In genomic region chr11:85651118-85651517, GRCh38 we compare ENCODE assay signal across 1 cellular context.
TF ChIP-seq lines count a peak whose summit lies in the region.

No MANE protein-coding gene starts in this region.

TF ChIP-seq in K562, 482 proteins besides CTCF, POLR2A, EP300 and RAD21:
- no peak for TF ChIP-seq WHSC1 (IDR thresholded peaks at IDR 0.05; ENCODE audit: low read length)
- TF ChIP-seq CREB3 (tag; conservative IDR thresholded peaks at IDR 0.05; ENCODE audit: low read depth) = no peak
- no peak for TF ChIP-seq ARID3B (CRISPR knock-in tag; IDR thresholded peaks at IDR 0.05; ENCODE audit: borderline replicate concordance)
- TF ChIP-seq TAF1 (IDR thresholded peaks at IDR 0.05; ENCODE audit: control insufficient read depth, extremely low read depth, insufficient read depth, low read length, severe bottlenecking) = no peak
- TF ChIP-seq ZNF695 (CRISPR knock-in tag; IDR thresholded peaks at IDR 0.05) = no peak
- no peak for TF ChIP-seq HDAC3 (IDR thresholded peaks at IDR 0.05; ENCODE audit: borderline replicate concordance, partially characterized antibody)
- no peak for TF ChIP-seq JUNB (CRISPR knock-in tag; conservative IDR thresholded peaks at IDR 0.05)
- peak; percentile 11; the same call in 1 of the 2 replicates for TF ChIP-seq SUPT5H (IDR thresholded peaks at IDR 0.05)
